Comparison of ENCODE assay signal across 15 cellular contexts in the genomic region with DNA sequence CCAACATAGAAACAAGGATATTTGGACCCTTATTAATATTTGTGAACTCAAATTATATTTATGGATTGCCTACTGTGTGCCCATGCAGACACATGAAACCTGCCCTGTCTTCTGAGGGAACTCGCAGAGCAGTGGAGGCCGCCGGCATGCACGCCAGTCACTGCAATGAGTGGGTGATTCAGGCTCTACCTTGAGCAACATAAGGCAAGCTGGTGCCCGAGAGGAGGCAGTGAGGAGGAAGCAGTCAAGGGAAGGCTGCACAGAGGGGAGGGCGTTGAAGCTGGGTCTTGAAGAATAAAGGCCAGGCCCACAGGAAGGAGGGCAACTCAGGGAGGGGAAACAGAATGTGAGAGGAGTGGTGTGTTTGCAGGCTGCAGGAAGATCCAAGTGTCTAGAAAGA. TPM values are rescaled to one million over a fixed set of nuclear protein-coding genes. Genes with fewer than 3 reads are reported as not detected.
DNase-seq lines count a peak whose midpoint lies in the region; ATAC-seq and TF ChIP-seq lines count a peak whose summit lies in the region.
"Had no signal": no experiment of that assay in that cellular context is flagged by ENCODE, and none has a peak within 500 bp of the region (broad histone marks: within the 10 kb centered on the region; RNA-seq: fewer than 3 reads in every experiment).

No MANE protein-coding gene starts in this region.

- DNase-seq in HL-60 (ENCODE audit: low read depth in 1 of 2, low spot score in 1 of 2): peak; percentile 46 to 73
- DNase-seq in SKM-1 treated with dmso at 0.1 percent for 144 hours (lab: John Stamatoyannopoulos, UW; ENCODE audit: unreplicated experiment): peak; percentile 85
- peak; percentile 30 for DNase-seq in fibroblast of pulmonary artery (ENCODE audit: low read depth)
- DNase-seq in NCI-H187 (lab: John Stamatoyannopoulos, UW): no peak
- no peak for DNase-seq in lower leg skin (ENCODE audit: low spot score in 2 of 2)
- no peak for DNase-seq in Ammon's horn (ENCODE audit: low spot score)
- DNase-seq in activated T-cell treated with anti-CD3 and anti-CD28 coated beads, Interleukin-2, amount 50 U/mL, for 4 hours: no peak
- DNase-seq: AML-193; effector memory CD4-positive, alpha-beta T cell; heart right ventricle; NCI-H146; posterior cingulate gyrus had no signal

- no peaks in the 10 kb centered on the region for H3K36me3 ChIP-seq in BLaER1
- H3K36me3 ChIP-seq: heart right ventricle had no signal

- H3K4me2 ChIP-seq in BLaER1: peak overlapping the region; percentile 19

- TF ChIP-seq CTCF in HL-60 (IDR thresholded peaks at IDR 0.05; ENCODE audit: insufficient read depth, low read length) (no peak), fibroblast of pulmonary artery (IDR thresholded peaks at IDR 0.05; ENCODE audit: low read length, missing control alignments) (no peak), lower leg skin (IDR thresholded peaks at IDR 0.05) (no peak)

- H3K4me1 ChIP-seq in BLaER1: peaks cover 7% of the 10 kb centered on the region

- WGBS in lower leg skin, 2 donors: 70 to 85% methylated on average over 6 of the region's 6 CpGs

- H3K9me3 ChIP-seq in BLaER1: no peaks in the 10 kb centered on the region
- H3K9me3 ChIP-seq: heart right ventricle had no signal

- H3K27me3 Mint-ChIP-seq in activated T-cell treated with anti-CD3 and anti-CD28 coated beads, Interleukin-2, amount 50 U/mL, for 4 hours (ENCODE audit: low read depth): peaks cover 15% of the 10 kb centered on the region

- no peak for TF ChIP-seq POLR2A in lower leg skin (IDR thresholded peaks at IDR 0.05)

- H3K4me1 Mint-ChIP-seq in activated T-cell treated with anti-CD3 and anti-CD28 coated beads, Interleukin-2, amount 50 U/mL, for 4 hours (ENCODE audit: low read depth): peaks cover 2% of the 10 kb centered on the region

- H4K20me1 ChIP-seq in BLaER1: no peaks in the 10 kb centered on the region

- H3K27ac ChIP-seq in BLaER1: no peak overlapping the region
- no peak overlapping the region for H3K27ac ChIP-seq in HL-60 (replicated peaks)
- H3K27ac ChIP-seq: heart right ventricle had no signal

- ATAC-seq in activated T-cell treated with anti-CD3 and anti-CD28 coated beads, Interleukin-2, amount 50 U/mL, for 4 hours: no peak
- ATAC-seq: heart right ventricle had no signal

- H3K4me3 Mint-ChIP-seq in activated T-cell treated with anti-CD3 and anti-CD28 coated beads, Interleukin-2, amount 50 U/mL, for 4 hours: no peak overlapping the region

- H3K27me3 ChIP-seq in BLaER1 (no peaks in the 10 kb centered on the region), HL-60 (ENCODE audit: insufficient read depth, poor library complexity, severe bottlenecking) (no peaks in the 10 kb centered on the region)

- intact Hi-C loops in lower leg skin (cut with DNase I; ENCODE audit: low total_unique reads): no loop called here

- H3K4me3 ChIP-seq in BLaER1: no peak overlapping the region
- no peak overlapping the region for H3K4me3 ChIP-seq in HL-60 (replicated peaks; ENCODE audit: insufficient read depth, low read length)
- H3K4me3 ChIP-seq in fibroblast of pulmonary artery (replicated peaks; ENCODE audit: low read depth, low read length): no peak overlapping the region
- no peak overlapping the region for H3K4me3 ChIP-seq in lower leg skin (ENCODE audit: low read depth, poor library complexity, severe bottlenecking)
- H3K4me3 ChIP-seq: heart right ventricle had no signal

- H3K9me3 Mint-ChIP-seq in activated T-cell treated with anti-CD3 and anti-CD28 coated beads, Interleukin-2, amount 50 U/mL, for 4 hours: no peaks in the 10 kb centered on the region

- no peak overlapping the region for H3K9ac ChIP-seq in BLaER1

- H3K36me3 Mint-ChIP-seq in activated T-cell treated with anti-CD3 and anti-CD28 coated beads, Interleukin-2, amount 50 U/mL, for 4 hours (ENCODE audit: insufficient read depth): no peaks in the 10 kb centered on the region

RNA-seq across cellular contexts. Expression of a gene that starts 52.8 kb away (rescaled TPM):
- total RNA-seq in lower leg skin: under 1 TPM in 1 of 4 donors, not detected in 3; 0.04 TPM
- total RNA-seq in activated T-cell treated with anti-CD3 and anti-CD28 coated beads, Interleukin-2, amount 50 U/mL, for 4 hours: not detected
- total RNA-seq: heart right ventricle; HT-29; T-helper 1 cell treated with Interleukin-12 subunit alpha and Interleukin-12 subunit beta and Interleukin-4 antibody, amounts not matched to agents 30 ng/mL and 1 ng/mL, for 36 hours had no signal

Comparison
In these comparisons a context has a peak if more than half of its experiments do, and no peak if none do; other contexts are left out.
1. DNase-seq: peak in HL-60 (2 of 2), SKM-1 treated with dmso at 0.1 percent for 144 hours (single experiment) and fibroblast of pulmonary artery (single experiment); none in NCI-H187 (0 of 2), lower leg skin (0 of 2), Ammon's horn (single experiment) and activated T-cell treated with anti-CD3 and anti-CD28 coated beads, Interleukin-2, amount 50 U/mL, for 4 hours (single experiment).